ENCODE assay signal across 19 cellular contexts in genomic region chr16:2184346-2184745, GRCh38. TPM values are rescaled to one million over a fixed set of nuclear protein-coding genes. Genes with fewer than 3 reads are reported as not detected.
"Had no signal": no experiment of that assay in that cellular context is flagged by ENCODE, and none has a peak within 500 bp of the region (broad histone marks: within the 10 kb centered on the region; RNA-seq: fewer than 3 reads in every experiment).

No MANE protein-coding gene starts in this region.

- H3K4me3 ChIP-seq: gastrocnemius medialis, heart right ventricle, mucosa of descending colon, psoas muscle, right lobe of liver, spleen, stomach, thoracic aorta, transverse colon had no signal

- ATAC-seq: esophagus mucosa, gastrocnemius medialis, heart right ventricle, natural killer cell, psoas muscle, right lobe of liver had no signal

- H3K27ac ChIP-seq: gastrocnemius medialis, heart right ventricle, psoas muscle, right lobe of liver, spleen, stomach, thoracic aorta, transverse colon had no signal

- H3K36me3 ChIP-seq: gastrocnemius medialis, heart right ventricle, right lobe of liver, stomach, thoracic aorta, transverse colon had no signal

- H3K27me3 ChIP-seq: gastrocnemius medialis, heart right ventricle, right lobe of liver, spleen had no signal

- H3K9me3 ChIP-seq: gastrocnemius medialis, heart right ventricle, mucosa of descending colon, psoas muscle, right lobe of liver, spleen, stomach, thoracic aorta, transverse colon had no signal

- H3K27ac Mint-ChIP-seq: natural killer cell had no signal

- H3K4me3 Mint-ChIP-seq: natural killer cell had no signal

- H3K36me3 Mint-ChIP-seq: natural killer cell had no signal

- DNase-seq: effector memory CD4-positive, alpha-beta T cell; gastrocnemius medialis; heart right ventricle; hypothalamus; kidney glomerular epithelial cell; mucosa of descending colon; natural killer cell; psoas muscle; retina; right lobe of liver; spleen; stimulated activated CD4-positive, alpha-beta T cell treated with anti-CD3 and anti-CD28 coated beads, Interleukin-15, amount 100 ng/mL, for 24 hours; stimulated activated CD4-positive, alpha-beta T cell treated with anti-CD3 and anti-CD28 coated beads, Interleukin-1b, Interleukin-23, amount 100 ng/mL, for 48 hours; stimulated activated CD4-positive, alpha-beta T cell treated with anti-CD3 and anti-CD28 coated beads, Interleukin-4, amount 100 ng/mL, for 4 hours; stomach; substantia nigra; transverse colon had no signal

- H3K4me1 ChIP-seq: gastrocnemius medialis, heart right ventricle, psoas muscle, right lobe of liver, spleen, stomach, transverse colon had no signal

- H3K9me3 Mint-ChIP-seq: natural killer cell had no signal

RNA-seq across cellular contexts. Expression of gene CASKIN1, which starts 12.1 kb away (rescaled TPM):
- total RNA-seq: natural killer cell, right lobe of liver, spleen, thoracic aorta had no signal
